Comparison of ENCODE assay signal across 10 cellular contexts in genomic region chr1:115426271-115426771, GRCh38.
DNase-seq lines count a peak whose midpoint lies in the region; ATAC-seq and TF ChIP-seq lines count a peak whose summit lies in the region.
"Had no signal": no experiment of that assay in that cellular context is flagged by ENCODE, and none has a peak within 500 bp of the region (broad histone marks: within the 10 kb centered on the region; RNA-seq: fewer than 3 reads in every experiment).

No MANE protein-coding gene starts in this region.

- no peaks in the 10 kb centered on the region; the same call in 1 of the 2 replicates for H3K27me3 Mint-ChIP-seq in HFFc6 (ENCODE audit: insufficient read depth)
- H3K27me3 Mint-ChIP-seq in stimulated activated naive CD8-positive, alpha-beta T cell treated with anti-CD3 and anti-CD28 coated beads, Interleukin-15, amount 100 ng/mL, for 72 hours: peaks cover 34% of the 10 kb centered on the region

- peak overlapping the region; percentile 58 to 64 for H3K27ac ChIP-seq in tibial artery

- peaks cover 7% of the 10 kb centered on the region; the same call in 1 of the 2 replicates for H3K36me3 Mint-ChIP-seq in HFFc6 (ENCODE audit: low read depth)

- no peaks in the 10 kb centered on the region for H3K36me3 ChIP-seq in tibial artery

- ATAC-seq in HG02840 (IDR thresholded peaks at IDR 0.05; ENCODE audit: low FRiP score, unreplicated experiment): no peak
- no peak for ATAC-seq in stimulated activated naive CD8-positive, alpha-beta T cell treated with anti-CD3 and anti-CD28 coated beads, Interleukin-15, amount 100 ng/mL, for 72 hours
- ATAC-seq: activated CD4-positive, alpha-beta T cell treated with anti-CD3 and anti-CD28 coated beads for 36 hours; activated naive CD8-positive, alpha-beta T cell treated with anti-CD3 and anti-CD28 coated beads, Interleukin-2, amount 50 U/mL, for 24 hours had no signal

- intact Hi-C loops in tibial artery (cut with DNase I; ENCODE audit: low total_unique reads): no loop called here

- H3K9me3 ChIP-seq in tibial artery: no peaks in the 10 kb centered on the region

- peaks cover 99% of the 10 kb centered on the region for H3K4me1 Mint-ChIP-seq in HFFc6 (ENCODE audit: low read depth)
- no peaks in the 10 kb centered on the region for H3K4me1 Mint-ChIP-seq in stimulated activated naive CD8-positive, alpha-beta T cell treated with anti-CD3 and anti-CD28 coated beads, Interleukin-15, amount 100 ng/mL, for 72 hours

- TF ChIP-seq CTCF in HFFc6 (IDR thresholded peaks at IDR 0.05) (no peak; the same call in 1 of the 2 replicates), astrocyte of the spinal cord (IDR thresholded peaks at IDR 0.05; ENCODE audit: low read depth, low read length) (no peak), tibial artery (IDR thresholded peaks at IDR 0.05) (no peak)

- peak overlapping the region; percentile 98 for H3K27ac Mint-ChIP-seq in HFFc6
- H3K27ac Mint-ChIP-seq in stimulated activated naive CD8-positive, alpha-beta T cell treated with anti-CD3 and anti-CD28 coated beads, Interleukin-15, amount 100 ng/mL, for 72 hours: no peak overlapping the region
- H3K27ac Mint-ChIP-seq: activated CD4-positive, alpha-beta T cell treated with anti-CD3 and anti-CD28 coated beads for 36 hours; activated naive CD8-positive, alpha-beta T cell treated with anti-CD3 and anti-CD28 coated beads, Interleukin-2, amount 50 U/mL, for 24 hours had no signal

- no peaks in the 10 kb centered on the region for H3K9me3 Mint-ChIP-seq in HFFc6
- H3K9me3 Mint-ChIP-seq in stimulated activated naive CD8-positive, alpha-beta T cell treated with anti-CD3 and anti-CD28 coated beads, Interleukin-15, amount 100 ng/mL, for 72 hours: no peaks in the 10 kb centered on the region

- no peaks in the 10 kb centered on the region for H3K27me3 ChIP-seq in tibial artery

- peaks cover 0 to 20% (median 7%) of the 10 kb centered on the region in 4 donors for H3K4me1 ChIP-seq in tibial artery

- H3K4me3 Mint-ChIP-seq in HFFc6: peak overlapping the region; percentile 43
- H3K4me3 Mint-ChIP-seq in stimulated activated naive CD8-positive, alpha-beta T cell treated with anti-CD3 and anti-CD28 coated beads, Interleukin-15, amount 100 ng/mL, for 72 hours: no peak overlapping the region
- H3K4me3 Mint-ChIP-seq: activated CD4-positive, alpha-beta T cell treated with anti-CD3 and anti-CD28 coated beads for 36 hours; activated naive CD8-positive, alpha-beta T cell treated with anti-CD3 and anti-CD28 coated beads, Interleukin-2, amount 50 U/mL, for 24 hours had no signal

- peak; percentile 98 for DNase-seq in HFFc6
- DNase-seq in astrocyte of the spinal cord (ENCODE audit: low read depth, low spot score): peak; percentile 80
- peak; percentile 63 for DNase-seq in iris pigment epithelial cell (ENCODE audit: low read depth)
- peak; percentile 73 to 91 for DNase-seq in tibial artery
- no peak for DNase-seq in stimulated activated naive CD8-positive, alpha-beta T cell treated with anti-CD3 and anti-CD28 coated beads, Interleukin-15, amount 100 ng/mL, for 72 hours
- no peak for DNase-seq in NCI-H1436 treated with DMSO at 0.1 percent for 48 hours (lab: John Stamatoyannopoulos, UW)
- DNase-seq in activated gamma-delta T cell treated with Interleukin-2 at 50 U/mL for 16 hours: no peak
- DNase-seq: activated CD4-positive, alpha-beta T cell treated with anti-CD3 and anti-CD28 coated beads for 36 hours; activated naive CD8-positive, alpha-beta T cell treated with anti-CD3 and anti-CD28 coated beads, Interleukin-2, amount 50 U/mL, for 24 hours had no signal

- in situ Hi-C loops in astrocyte of the spinal cord (cut with HindIII; ENCODE audit: low sequenced_read_pairs): no loop called here

- H3K4me3 ChIP-seq in astrocyte of the spinal cord (ENCODE audit: low read depth, low read length) (no peak overlapping the region), tibial artery (no peak overlapping the region)

Comparison
In these comparisons a context has a peak if more than half of its experiments do, and no peak if none do; other contexts are left out.
1. DNase-seq: peak in HFFc6 (single experiment), astrocyte of the spinal cord (single experiment), iris pigment epithelial cell (single experiment) and tibial artery (2 of 2); none in stimulated activated naive CD8-positive, alpha-beta T cell treated with anti-CD3 and anti-CD28 coated beads, Interleukin-15, amount 100 ng/mL, for 72 hours (0 of 2), NCI-H1436 treated with DMSO at 0.1 percent for 48 hours (single experiment) and activated gamma-delta T cell treated with Interleukin-2 at 50 U/mL for 16 hours (single experiment).